In genomic region chr18:10797882-10798281, GRCh38 we compare ENCODE assay signal across 17 cellular contexts.
DNase-seq lines count a peak whose midpoint lies in the region; ATAC-seq and TF ChIP-seq lines count a peak whose summit lies in the region.
"Had no signal": no experiment of that assay in that cellular context is flagged by ENCODE, and none has a peak within 500 bp of the region (broad histone marks: within the 10 kb centered on the region; RNA-seq: fewer than 3 reads in every experiment).

No MANE protein-coding gene starts in this region.

- no peak overlapping the region for H3K4me3 ChIP-seq in GM12864 (ENCODE audit: low read depth, low read length)
- no peak overlapping the region for H3K4me3 ChIP-seq in aorta (ENCODE audit: low read length in 2 of 2)
- H3K4me3 ChIP-seq: ovary had no signal

- peak; percentile 7 for DNase-seq in GM12864 (ENCODE audit: low read depth)
- peak; percentile 67 for DNase-seq in NCI-H146 treated with DMSO at 0.1 percent for 48 hours (lab: John Stamatoyannopoulos, UW; ENCODE audit: unreplicated experiment)
- peak; percentile 86 for DNase-seq in RPMI8226
- peak; percentile 14 for DNase-seq in iris pigment epithelial cell (ENCODE audit: low read depth)
- no peak for DNase-seq in aorta
- DNase-seq in activated CD4-positive, CD25-positive, alpha-beta regulatory T cell (lab: John Stamatoyannopoulos, UW): no peak
- DNase-seq in COLO668 (lab: John Stamatoyannopoulos, UW; ENCODE audit: unreplicated experiment): no peak
- DNase-seq: activated CD4-positive, alpha-beta T cell treated with anti-CD3 and anti-CD28 coated beads for 1 hour; activated CD8-positive, alpha-beta memory T cell treated with anti-CD3 and anti-CD28 coated beads, Interleukin-2, amount 10 ng/mL, durations not matched to agents 7 days and 5 days; GF-D8; hippocampal formation; NCI-H1048; NCI-H524; ovary; stimulated activated CD4-positive, alpha-beta T cell treated with anti-CD3 and anti-CD28 coated beads, Interleukin-4, amount 100 ng/mL, for 24 hours had no signal

- no peaks in the 10 kb centered on the region for H3K36me3 ChIP-seq in aorta (ENCODE audit: control insufficient read depth in 1 of 2, insufficient read depth in 2 of 2, low read length in 1 of 2)
- H3K36me3 ChIP-seq: ovary had no signal

- 94 to 100% methylated on average over 1 of the region's 1 CpG for WGBS in aorta, 2 donors

- H3K27ac ChIP-seq in aorta (ENCODE audit: low read depth in 1 of 2, low read length in 2 of 2): no peak overlapping the region
- H3K27ac ChIP-seq: ovary had no signal

- no peaks in the 10 kb centered on the region for H3K9me3 ChIP-seq in aorta (ENCODE audit: control insufficient read depth, low read length)
- H3K9me3 ChIP-seq: ovary had no signal

- no peaks in the 10 kb centered on the region for H3K27me3 ChIP-seq in aorta (ENCODE audit: control insufficient read depth in 1 of 2, insufficient read depth in 2 of 2, low read length in 1 of 2)
- H3K27me3 ChIP-seq: ovary had no signal

- intact Hi-C loops in aorta (cut with DNase I): no loop called here

- no peaks in the 10 kb centered on the region for H3K4me1 ChIP-seq in aorta (ENCODE audit: control insufficient read depth in 1 of 2, insufficient read depth in 2 of 2, low read length in 2 of 2)

- ATAC-seq in aorta (ENCODE audit: low FRiP score): no peak
- ATAC-seq in HG02588 (IDR thresholded peaks at IDR 0.05; ENCODE audit: unreplicated experiment): no peak
- ATAC-seq: activated CD8-positive, alpha-beta memory T cell treated with anti-CD3 and anti-CD28 coated beads, Interleukin-2, amount 10 ng/mL, durations not matched to agents 7 days and 5 days; left lobe of liver had no signal

- TF ChIP-seq CTCF in GM12864 (IDR thresholded peaks at IDR 0.05; ENCODE audit: low read depth, low read length, missing control alignments): no peak

Comparison
In these comparisons a context has a peak if more than half of its experiments do, and no peak if none do; other contexts are left out.
1. DNase-seq: peak in GM12864 (single experiment), NCI-H146 treated with DMSO at 0.1 percent for 48 hours (single experiment), RPMI8226 (single experiment) and iris pigment epithelial cell (single experiment); none in aorta (0 of 2), activated CD4-positive, CD25-positive, alpha-beta regulatory T cell (0 of 4) and COLO668 (single experiment).